In genomic region chrX:106284431-106285025, GRCh38 we compare ENCODE assay signal across 32 cellular contexts.
"Had no signal": no experiment of that assay in that cellular context is flagged by ENCODE, and none has a peak within 500 bp of the region (broad histone marks: within the 10 kb centered on the region; RNA-seq: fewer than 3 reads in every experiment).

No MANE protein-coding gene starts in this region.

- FAIRE-seq: TTC549 had no signal

- H3K9me3 Mint-ChIP-seq: activated CD4-positive, alpha-beta memory T cell treated with anti-CD3 and anti-CD28 coated beads for 36 hours; activated naive CD4-positive, alpha-beta T cell treated with anti-CD3 and anti-CD28 coated beads for 36 hours; activated naive CD4-positive, alpha-beta T cell treated with anti-CD3 and anti-CD28 coated beads, Interleukin-2, amount 50 U/mL, for 72 hours; activated T-cell treated with anti-CD3 and anti-CD28 coated beads, Interleukin-2, amount 50 U/mL, for 4 hours; activated T-helper 1 cell treated with anti-CD3 and anti-CD28 coated beads, Interleukin-12 subunit alpha, Interleukin-12 subunit beta, Interleukin-2, Interleukin-4 antibody, amounts not matched to agents 30 ng/mL and 10 ng/mL and 1 ng/mL, durations not matched to agents 14 hours and 24 hours and 36 hours; brain; T-helper 1 cell treated with Interleukin-12 subunit alpha and Interleukin-12 subunit beta and Interleukin-4 antibody, amounts not matched to agents 30 μg/mL and 1 μg/mL, for 36 hours; T-helper 2 cell treated with Interferon-gamma antibody and Interleukin-4, amounts not matched to agents 5 μg/mL and 100 μg/mL, for 36 hours; WTC11 had no signal

- DNase-seq: activated CD4-positive, alpha-beta memory T cell treated with anti-CD3 and anti-CD28 coated beads for 36 hours; activated CD4-positive, alpha-beta T cell treated with anti-CD3 and anti-CD28 coated beads for 36 hours; activated CD4-positive, alpha-beta T cell treated with anti-CD3 and anti-CD28 coated beads, Interleukin-2, amount 50 U/mL, for 1 hour; activated CD8-positive, alpha-beta memory T cell treated with anti-CD3 and anti-CD28 coated beads, Interleukin-2, amount 50 U/mL, for 4 hours; activated gamma-delta T cell treated with Interleukin-2 at 50 U/mL for 16 hours; activated naive CD4-positive, alpha-beta T cell treated with anti-CD3 and anti-CD28 coated beads for 36 hours; activated T-cell treated with anti-CD3 and anti-CD28 coated beads for 4 hours; activated T-cell treated with anti-CD3 and anti-CD28 coated beads, Interleukin-2, amount 50 U/mL, for 4 hours; adrenal gland; Karpas-422; KBM-7; MG63; NCI-H1048; NCI-H1105 treated with DMSO at 0.1 percent for 48 hours; NCI-H1436; NCI-H1694 treated with DMSO at 0.1 percent for 48 hours; NCI-H2029; NCI-H345; NCI-H524 treated with DMSO at 0.1 percent for 48 hours; Peyer's patch; RPMI8226; SHP77 treated with DMSO at 0.1 percent for 48 hours; SK-N-SH had no signal

- H3K27ac ChIP-seq: adrenal gland, cardiac muscle cell, Peyer's patch, SJSA1 had no signal

- H3K9ac ChIP-seq: SK-N-SH had no signal

- H3K36me3 ChIP-seq: adrenal gland, cardiac muscle cell, MG63, Peyer's patch, SJSA1 had no signal

- H3K4me3 Mint-ChIP-seq: activated CD4-positive, alpha-beta memory T cell treated with anti-CD3 and anti-CD28 coated beads for 36 hours; activated CD4-positive, alpha-beta T cell treated with anti-CD3 and anti-CD28 coated beads for 36 hours; activated naive CD4-positive, alpha-beta T cell treated with anti-CD3 and anti-CD28 coated beads for 36 hours; activated T-cell treated with anti-CD3 and anti-CD28 coated beads, Interleukin-2, amount 50 U/mL, for 4 hours; activated T-helper 1 cell treated with anti-CD3 and anti-CD28 coated beads, Interleukin-12 subunit alpha, Interleukin-12 subunit beta, Interleukin-2, Interleukin-4 antibody, amounts not matched to agents 30 ng/mL and 10 ng/mL and 1 ng/mL, durations not matched to agents 14 hours and 24 hours and 36 hours; brain; T-helper 1 cell treated with Interleukin-12 subunit alpha and Interleukin-12 subunit beta and Interleukin-4 antibody, amounts not matched to agents 30 μg/mL and 1 μg/mL, for 36 hours; T-helper 2 cell treated with Interferon-gamma antibody and Interleukin-4, amounts not matched to agents 5 μg/mL and 100 μg/mL, for 36 hours; WTC11 had no signal

- H3K4me2 ChIP-seq: SK-N-SH had no signal

- H3K4me1 ChIP-seq: adrenal gland, Peyer's patch, SJSA1 had no signal

- H3K27me3 Mint-ChIP-seq: activated CD4-positive, alpha-beta memory T cell treated with anti-CD3 and anti-CD28 coated beads for 36 hours; activated CD4-positive, alpha-beta T cell treated with anti-CD3 and anti-CD28 coated beads for 36 hours had no signal

- H3K4me3 ChIP-seq: adrenal gland, cardiac muscle cell, MG63, Peyer's patch, SJSA1 had no signal

- H3K36me3 Mint-ChIP-seq: activated CD4-positive, alpha-beta memory T cell treated with anti-CD3 and anti-CD28 coated beads for 36 hours; activated naive CD4-positive, alpha-beta T cell treated with anti-CD3 and anti-CD28 coated beads, Interleukin-2, amount 50 U/mL, for 72 hours; brain; WTC11 had no signal

- H3K4me1 Mint-ChIP-seq: activated CD4-positive, alpha-beta T cell treated with anti-CD3 and anti-CD28 coated beads for 36 hours; WTC11 had no signal

- H3K9me3 ChIP-seq: adrenal gland, MG63, Peyer's patch, SJSA1, SK-N-SH had no signal

- H3K27me3 ChIP-seq: cardiac muscle cell, MG63, Peyer's patch, SJSA1 had no signal

- H3K27ac Mint-ChIP-seq: activated CD4-positive, alpha-beta memory T cell treated with anti-CD3 and anti-CD28 coated beads for 36 hours; activated CD4-positive, alpha-beta T cell treated with anti-CD3 and anti-CD28 coated beads for 36 hours; activated naive CD4-positive, alpha-beta T cell treated with anti-CD3 and anti-CD28 coated beads for 36 hours; activated naive CD4-positive, alpha-beta T cell treated with anti-CD3 and anti-CD28 coated beads, Interleukin-2, amount 50 U/mL, for 72 hours; activated T-helper 1 cell treated with anti-CD3 and anti-CD28 coated beads, Interleukin-12 subunit alpha, Interleukin-12 subunit beta, Interleukin-2, Interleukin-4 antibody, amounts not matched to agents 30 ng/mL and 10 ng/mL and 1 ng/mL, durations not matched to agents 14 hours and 24 hours and 36 hours; T-helper 1 cell treated with Interleukin-12 subunit alpha and Interleukin-12 subunit beta and Interleukin-4 antibody, amounts not matched to agents 30 μg/mL and 1 μg/mL, for 36 hours; T-helper 2 cell treated with Interferon-gamma antibody and Interleukin-4, amounts not matched to agents 5 μg/mL and 100 μg/mL, for 36 hours; WTC11 had no signal
